ENCODE assay signal across 28 cellular contexts in the genomic region with DNA sequence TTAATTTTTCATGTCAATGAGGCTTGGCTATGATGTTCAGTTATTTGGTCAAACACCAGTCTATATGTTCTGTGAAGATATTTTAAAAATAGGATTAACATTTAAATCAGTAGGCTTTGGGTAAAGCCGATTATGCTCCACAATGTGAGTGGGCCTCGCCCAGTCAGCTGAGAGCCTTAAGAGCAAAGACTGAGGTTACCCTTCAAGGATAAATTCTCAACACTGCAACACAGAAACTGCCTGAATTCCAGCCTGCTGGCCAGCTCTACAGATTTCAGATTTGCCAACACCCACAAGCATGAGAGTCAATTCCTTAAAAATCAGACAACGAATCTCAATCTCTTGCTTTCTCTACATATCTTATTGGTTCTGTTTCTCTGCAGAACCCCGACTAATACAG.
DNase-seq lines count a peak whose midpoint lies in the region; ATAC-seq and TF ChIP-seq lines count a peak whose summit lies in the region.
"Had no signal": no experiment of that assay in that cellular context is flagged by ENCODE, and none has a peak within 500 bp of the region (broad histone marks: within the 10 kb centered on the region; RNA-seq: fewer than 3 reads in every experiment).

No MANE protein-coding gene starts in this region.

- peaks cover 24 to 69% (median 51%) of the 10 kb centered on the region in 10 experiments for H3K4me1 ChIP-seq in BLaER1 treated with 17β-estradiol and CSF1 and Interleukin-3, amounts not matched to agents 10 nM and 100 nM
- H3K4me1 ChIP-seq in Loucy (ENCODE audit: insufficient read depth, low read length, poor library complexity, severe bottlenecking) (peaks cover 81% of the 10 kb centered on the region), aorta (ENCODE audit: control insufficient read depth in 1 of 2, insufficient read depth in 2 of 2, low read length in 2 of 2) (no peaks in the 10 kb centered on the region)
- H3K4me1 ChIP-seq: psoas muscle, tibial nerve had no signal

- no peak overlapping the region for H2AFZ ChIP-seq in Loucy (ENCODE audit: low read length)

- H3K9me2 ChIP-seq in Loucy (replicated peaks; ENCODE audit: low read depth, low read length), result no peaks in the 10 kb centered on the region

- no peak overlapping the region for H3K9ac ChIP-seq in BLaER1 treated with 17β-estradiol and CSF1 and Interleukin-3, amounts not matched to agents 10 nM and 100 nM
- peak overlapping the region; percentile 59 for H3K9ac ChIP-seq in Loucy (ENCODE audit: low read depth, low read length, poor library complexity, severe bottlenecking)

- ATAC-seq in sciatic nerve (peak; percentile 71), GM18861 (IDR thresholded peaks at IDR 0.05; ENCODE audit: unreplicated experiment) (no peak), aorta (ENCODE audit: low FRiP score) (no peak)
- ATAC-seq: activated T-cell treated with anti-CD3 and anti-CD28 coated beads, Interleukin-2, amount 50 U/mL, for 72 hours; left colon; psoas muscle had no signal

- 34 to 39% methylated on average over 4 of the region's 4 CpGs for WGBS in aorta, 2 donors

- TF ChIP-seq CTCF in Loucy (conservative IDR thresholded peaks at IDR 0.05; ENCODE audit: low read length), result no peak

- DNase-seq in fibroblast of peridontal ligament (ENCODE audit: extremely low read depth) (peak; percentile 27), sciatic nerve (ENCODE audit: low spot score) (no peak), aorta (no peak), glomerular visceral epithelial cell (ENCODE audit: extremely low spot score) (no peak)
- DNase-seq in effector CD8-positive, alpha-beta T cell (lab: John Stamatoyannopoulos, UW), result no peak
- DNase-seq: activated CD4-positive, alpha-beta T cell treated with anti-CD3 and anti-CD28 coated beads, Interleukin-2, amount 10 ng/mL, durations not matched to agents 7 days and 5 days; activated naive CD4-positive, alpha-beta T cell; activated T-cell treated with anti-CD3 and anti-CD28 coated beads, Interleukin-2, amount 50 U/mL, for 72 hours; amniotic stem cell; effector CD4-positive, alpha-beta T cell; erythroblast; foreskin melanocyte; HFFc6; IMR-90; left colon; naive B cell; NCI-H1048; NCI-H1694 treated with DMSO at 0.1 percent for 48 hours; NCI-H510A; occipital lobe; psoas muscle; SHP77 treated with DMSO at 0.1 percent for 48 hours; stimulated activated CD4-positive, alpha-beta T cell treated with anti-CD3 and anti-CD28 coated beads, Interleukin-1b, Interleukin-23, amount 100 ng/mL, for 48 hours; stimulated activated CD8-positive, alpha-beta memory T cell treated with anti-CD3 and anti-CD28 coated beads, Interleukin-4, amount 100 ng/mL, for 48 hours had no signal

- no peaks in the 10 kb centered on the region for H4K20me1 ChIP-seq in BLaER1 treated with 17β-estradiol and CSF1 and Interleukin-3, amounts not matched to agents 10 nM and 100 nM
- no peaks in the 10 kb centered on the region for H4K20me1 ChIP-seq in Loucy (ENCODE audit: insufficient read depth, low read length, poor library complexity, severe bottlenecking)

- H3K79me2 ChIP-seq in Loucy (ENCODE audit: insufficient read depth, low read length), result peaks cover 17% of the 10 kb centered on the region; the same call in 1 of the 2 replicates

- H3K36me3 ChIP-seq in BLaER1 treated with 17β-estradiol and CSF1 and Interleukin-3, amounts not matched to agents 10 nM and 100 nM, result peaks cover 0 to 21% (median 0%) of the 10 kb centered on the region in 11 experiments; a peak in 2 of 22 replicates
- H3K36me3 ChIP-seq in Loucy (ENCODE audit: insufficient read depth, low read length), result no peaks in the 10 kb centered on the region
- H3K36me3 ChIP-seq in aorta (ENCODE audit: control insufficient read depth in 1 of 2, insufficient read depth in 2 of 2, low read length in 1 of 2), result no peaks in the 10 kb centered on the region

- H3K4me2 ChIP-seq in BLaER1 treated with 17β-estradiol and CSF1 and Interleukin-3, amounts not matched to agents 10 nM and 100 nM, result peak overlapping the region in 6 of 11 experiments; percentile 9 to 82 (median 72); a peak in 5 of 22 replicates
- no peak overlapping the region for H3K4me2 ChIP-seq in Loucy (ENCODE audit: low read depth, low read length, poor library complexity, severe bottlenecking)

- H3K27me3 ChIP-seq in BLaER1 treated with 17β-estradiol and CSF1 and Interleukin-3, amounts not matched to agents 10 nM and 100 nM, result no peaks in the 10 kb centered on the region
- H3K27me3 ChIP-seq in Loucy (ENCODE audit: insufficient read depth, low read length, poor library complexity, severe bottlenecking), result no peaks in the 10 kb centered on the region
- H3K27me3 ChIP-seq in aorta (ENCODE audit: control insufficient read depth in 1 of 2, insufficient read depth in 2 of 2, low read length in 1 of 2), result no peaks in the 10 kb centered on the region
- H3K27me3 ChIP-seq: tibial nerve had no signal

- H3K9me3 ChIP-seq in BLaER1 treated with 17β-estradiol and CSF1 and Interleukin-3, amounts not matched to agents 10 nM and 100 nM (replicated peaks in 1 of 11), result peaks cover 0 to 8% (median 0%) of the 10 kb centered on the region in 11 experiments; a peak in 4 of 22 replicates
- H3K9me3 ChIP-seq in Loucy (ENCODE audit: insufficient read depth, low read depth, low read length), result no peaks in the 10 kb centered on the region
- H3K9me3 ChIP-seq in aorta (ENCODE audit: control insufficient read depth, low read length), result peaks cover 2% of the 10 kb centered on the region
- H3K9me3 ChIP-seq: psoas muscle, tibial nerve had no signal

- H3K4me3 ChIP-seq in BLaER1 treated with 17β-estradiol and CSF1 and Interleukin-3, amounts not matched to agents 10 nM and 100 nM, result no peak overlapping the region
- H3K4me3 ChIP-seq in Loucy (ENCODE audit: low read length, poor library complexity, severe bottlenecking), result no peak overlapping the region
- H3K4me3 ChIP-seq in aorta (ENCODE audit: low read length in 2 of 2), result no peak overlapping the region
- H3K4me3 ChIP-seq: psoas muscle, tibial nerve had no signal

- peaks cover 14% of the 10 kb centered on the region for H3F3A ChIP-seq in Loucy (ENCODE audit: low read depth)

- H3K27ac ChIP-seq in BLaER1 treated with 17β-estradiol and CSF1 and Interleukin-3, amounts not matched to agents 10 nM and 100 nM, result peak overlapping the region in 7 of 11 experiments; percentile 85 to 91 (median 85); a peak in 13 of 22 replicates
- no peak overlapping the region for H3K27ac ChIP-seq in aorta (ENCODE audit: low read depth in 1 of 2, low read length in 2 of 2)
- H3K27ac ChIP-seq: psoas muscle, tibial nerve had no signal

- intact Hi-C loops in sciatic nerve (cut with DNase I) (no loop called here), aorta (cut with DNase I) (no loop called here)

Comparison
In these comparisons a context has a peak if more than half of its experiments do, and no peak if none do; other contexts are left out.
1. H3K27ac ChIP-seq: peak in BLaER1 treated with 17β-estradiol and CSF1 and Interleukin-3, amounts not matched to agents 10 nM and 100 nM (7 of 11); none in aorta (0 of 2).